Comparison of ENCODE assay signal across 8 cellular contexts in the genomic region with DNA sequence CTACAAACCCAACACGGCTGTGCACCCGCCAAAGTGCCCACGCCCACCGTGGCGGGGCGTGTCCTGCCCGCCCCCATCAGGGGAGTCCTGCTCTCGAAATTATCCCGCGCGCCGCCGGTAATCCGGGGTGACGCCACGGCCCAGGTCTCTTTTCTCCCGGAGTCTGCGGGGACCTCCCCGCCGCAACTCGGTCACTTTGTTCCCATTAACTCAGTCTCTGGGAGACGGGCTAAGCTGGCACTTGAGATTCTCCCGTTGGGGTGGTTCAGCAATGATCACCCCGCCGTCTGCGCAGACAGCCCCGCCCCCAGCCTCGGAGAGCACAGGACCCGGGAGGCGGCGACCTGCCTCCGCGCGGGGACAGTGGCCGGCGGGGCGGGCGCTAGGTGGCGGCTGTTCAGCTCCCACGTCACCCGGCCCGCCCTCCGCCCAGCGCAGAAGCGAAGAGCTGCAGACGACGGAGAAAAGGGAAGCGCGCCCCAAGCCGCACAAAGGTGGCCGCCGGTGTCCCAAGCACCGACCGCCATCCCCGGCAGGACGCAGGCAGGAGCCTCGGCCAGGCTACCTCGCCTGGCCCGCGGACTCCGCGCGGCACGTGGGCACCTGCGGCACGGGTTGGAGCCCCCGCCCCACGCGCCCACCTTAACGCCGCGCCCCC. TPM values are rescaled to one million over a fixed set of nuclear protein-coding genes. Genes with fewer than 3 reads are reported as not detected.
DNase-seq lines count a peak whose midpoint lies in the region; ATAC-seq and TF ChIP-seq lines count a peak whose summit lies in the region.

No MANE protein-coding gene starts in this region.

- DNase-seq in DMS153 (lab: John Stamatoyannopoulos, UW) (peak; percentile 54), HS-27A (ENCODE audit: low read depth) (peak; percentile 8), PC-9 (peak; percentile 50 to 81), fibroblast of villous mesenchyme (ENCODE audit: low read depth) (peak; percentile 22), substantia nigra (lab: John Stamatoyannopoulos, UW) (peak; percentile 5 to 80 (median 46))
- peak; percentile 87 to 91 for DNase-seq in activated T-cell treated with anti-CD3 and anti-CD28 coated beads, Interleukin-2, amount 50 U/mL, for 48 hours

- no peaks in the 10 kb centered on the region for H4K20me1 ChIP-seq in PC-9 (ENCODE audit: insufficient read depth)

- H3K4me3 ChIP-seq in PC-9 (peak overlapping the region; percentile 68), fibroblast of villous mesenchyme (ENCODE audit: low read depth, low read length) (peak overlapping the region; percentile 61), neuron (ENCODE audit: low read length) (peak overlapping the region; percentile 82)

- H3K4me1 ChIP-seq in PC-9 (replicated peaks; ENCODE audit: insufficient read depth) (0 out of 2 replicates have a peak, but pooled peaks cover 4% of the 10 kb centered on the region), neuron (ENCODE audit: insufficient read depth, low read length) (peaks cover 8% of the 10 kb centered on the region)

- POLR2A ChIA-PET in PC-9 (lab: Charles Lee; ENCODE audit: unreplicated experiment), result interaction anchor here (0.5 to 0.6 kb wide), 3 partner anchors 139 to 1767 kb away, joined by 4 to 8 read pairs (median 5); no protein-coding TSS in a partner anchor

- peaks cover 6% of the 10 kb centered on the region for H3F3A ChIP-seq in PC-9 (ENCODE audit: insufficient read depth, low read depth)

- H3K79me2 ChIP-seq in PC-9 (ENCODE audit: low read depth), result no peaks in the 10 kb centered on the region

- CTCF ChIA-PET in PC-9 (lab: Charles Lee), result interaction anchor here (0.6 to 0.7 kb wide), 2 partner anchors 144 to 370 kb away, joined by 3 to 5 read pairs; no protein-coding TSS in a partner anchor

- intact Hi-C loops in PC-9 (cut with micrococcal nuclease; ENCODE audit: unreplicated experiment), result loop anchor here (1.0 kb wide), 1 partner anchor 152 kb away; no protein-coding TSS in a partner anchor

- TF ChIP-seq CTCF in PC-9 (conservative IDR thresholded peaks at IDR 0.05), result peak; percentile 36; the same call in 1 of the 2 replicates
- no peak for TF ChIP-seq CTCF in fibroblast of villous mesenchyme (IDR thresholded peaks at IDR 0.05; ENCODE audit: insufficient read depth, low read depth, low read length)

- H3K27me3 ChIP-seq in PC-9 (ENCODE audit: insufficient read depth, low read depth), result peaks cover 11% of the 10 kb centered on the region; the same call in 1 of the 2 replicates
- H3K27me3 ChIP-seq in neuron (ENCODE audit: insufficient read depth, low read length), result peaks cover 42% of the 10 kb centered on the region

- H3K27ac ChIP-seq in PC-9 (no peak overlapping the region), substantia nigra (ENCODE audit: low read depth, low read length, poor library complexity, severe bottlenecking) (peak overlapping the region; percentile 68)

- no peaks in the 10 kb centered on the region for H3K36me3 ChIP-seq in PC-9 (ENCODE audit: low read depth)
- H3K36me3 ChIP-seq in neuron (ENCODE audit: insufficient read depth, low read length), result no peaks in the 10 kb centered on the region

- peak; percentile 82 for ATAC-seq in GM21360 (IDR thresholded peaks at IDR 0.05; ENCODE audit: unreplicated experiment)

- H3K4me2 ChIP-seq in PC-9, result peak overlapping the region; percentile 98

- H3K9me3 ChIP-seq in PC-9 (ENCODE audit: insufficient read depth, low read depth) (no peaks in the 10 kb centered on the region), neuron (ENCODE audit: low read length) (no peaks in the 10 kb centered on the region)

- BruUV-seq in PC-9 (replicated peaks; lab: Mats Ljungman, UMichigan), result no TSS peak

- H2AFZ ChIP-seq in PC-9 (peak overlapping the region; percentile 98), neuron (ENCODE audit: low read depth, low read length) (peak overlapping the region; percentile 97)

- no peaks in the 10 kb centered on the region for H3K9me2 ChIP-seq in PC-9 (ENCODE audit: insufficient read depth)

RNA-seq across cellular contexts. Expression of a gene that starts 31.5 kb away (rescaled TPM):
- total RNA-seq in PC-9 (2021), result 125 and 127 TPM in 2 replicates
- total RNA-seq in fibroblast of villous mesenchyme, result 78.6 and 92.8 TPM in 2 replicates

RNA-seq across cellular contexts. Expression of a gene that starts 55.8 kb away (rescaled TPM):
- total RNA-seq in PC-9 (2021) (7.8 and 8.3 TPM in 2 replicates), fibroblast of villous mesenchyme (12.1 and 13.5 TPM in 2 replicates)

Comparison
In these comparisons a context has a peak if more than half of its experiments do, and no peak if none do; other contexts are left out.
1. DNase-seq: peak in every context shown above with its lines; median percentile 89 in activated T-cell treated with anti-CD3 and anti-CD28 coated beads, Interleukin-2, amount 50 U/mL, for 48 hours; 66 in PC-9; 54 in DMS153; 46 in substantia nigra; 22 in fibroblast of villous mesenchyme; 8 in HS-27A.